Comparison of ENCODE assay signal across 8 cellular contexts in genomic region chr5:80184235-80185023, GRCh38.
DNase-seq lines count a peak whose midpoint lies in the region; ATAC-seq and TF ChIP-seq lines count a peak whose summit lies in the region.

No MANE protein-coding gene starts in this region.

- intact Hi-C loops in PC-9 (cut with micrococcal nuclease; ENCODE audit: unreplicated experiment) (loop anchor here (1.0 kb wide), 1 partner anchor 73 kb away; no protein-coding TSS in a partner anchor), aorta (cut with DNase I) (loop anchor here in 1 of 2 donors (5.0 kb wide), 1 partner anchor 63 kb away; no protein-coding TSS in a partner anchor)

- H2AFZ ChIP-seq in PC-9 = no peak overlapping the region

- POLR2A ChIA-PET in PC-9 (lab: Charles Lee; ENCODE audit: unreplicated experiment) = interaction anchor here (0.6 to 1.7 kb wide), 4 partner anchors 25 to 73 kb away, joined by 3 to 12 read pairs (median 5); partner anchors contain the start of gene SERINC5

- ATAC-seq in stimulated activated naive CD8-positive, alpha-beta T cell treated with anti-CD3 and anti-CD28 coated beads, Interleukin-15, Interleukin-2, amounts not matched to agents 100 U/mL and 50 U/mL, for 24 hours = no peak
- ATAC-seq in GM19463 (IDR thresholded peaks at IDR 0.05; ENCODE audit: unreplicated experiment) = no peak
- ATAC-seq in GM19324 (IDR thresholded peaks at IDR 0.05; ENCODE audit: low FRiP score, unreplicated experiment) = no peak
- ATAC-seq in aorta (ENCODE audit: low FRiP score) = no peak

- H3K4me3 Mint-ChIP-seq in stimulated activated naive CD8-positive, alpha-beta T cell treated with anti-CD3 and anti-CD28 coated beads, Interleukin-15, Interleukin-2, amounts not matched to agents 100 ng/mL and 50 ng/mL, for 24 hours = peak overlapping the region; percentile 62

- H3K36me3 Mint-ChIP-seq in stimulated activated naive CD8-positive, alpha-beta T cell treated with anti-CD3 and anti-CD28 coated beads, Interleukin-15, Interleukin-2, amounts not matched to agents 100 ng/mL and 50 ng/mL, for 24 hours (ENCODE audit: low read depth) = peaks cover 3% of the 10 kb centered on the region

- H4K20me1 ChIP-seq in PC-9 (ENCODE audit: insufficient read depth) = no peaks in the 10 kb centered on the region

- H3K4me1 ChIP-seq in PC-9 (replicated peaks; ENCODE audit: insufficient read depth) = peaks cover 99% of the 10 kb centered on the region
- peaks cover 53% of the 10 kb centered on the region for H3K4me1 ChIP-seq in iPS-20b (ENCODE audit: insufficient read depth, low read length)
- H3K4me1 ChIP-seq in aorta (ENCODE audit: control insufficient read depth in 1 of 2, insufficient read depth in 2 of 2, low read length in 2 of 2) = peaks cover 0 to 5% of the 10 kb centered on the region in 2 donors

- no peak for DNase-seq in stimulated activated naive CD8-positive, alpha-beta T cell treated with anti-CD3 and anti-CD28 coated beads, Interleukin-15, Interleukin-2, amounts not matched to agents 100 U/mL and 50 U/mL, for 24 hours
- DNase-seq in PC-9 (peak; percentile 70 to 83), RKO (ENCODE audit: low spot score) (no peak), aorta (no peak)

- H3K9me3 ChIP-seq in PC-9 (ENCODE audit: insufficient read depth, low read depth) = no peaks in the 10 kb centered on the region
- no peaks in the 10 kb centered on the region for H3K9me3 ChIP-seq in iPS-20b (ENCODE audit: insufficient read depth, low read depth, low read length)
- no peaks in the 10 kb centered on the region for H3K9me3 ChIP-seq in aorta (ENCODE audit: control insufficient read depth, low read length)

- H3K36me3 ChIP-seq in PC-9 (ENCODE audit: low read depth) (no peaks in the 10 kb centered on the region), iPS-20b (ENCODE audit: insufficient read depth, low read depth, low read length) (peaks cover 7% of the 10 kb centered on the region; the same call in 1 of the 2 replicates), aorta (ENCODE audit: control insufficient read depth in 1 of 2, insufficient read depth in 2 of 2, low read length in 1 of 2) (no peaks in the 10 kb centered on the region)

- H3K79me2 ChIP-seq in PC-9 (ENCODE audit: low read depth) = peaks cover 70% of the 10 kb centered on the region

- no peaks in the 10 kb centered on the region for H3K27me3 Mint-ChIP-seq in stimulated activated naive CD8-positive, alpha-beta T cell treated with anti-CD3 and anti-CD28 coated beads, Interleukin-15, Interleukin-2, amounts not matched to agents 100 ng/mL and 50 ng/mL, for 24 hours

- H3K27ac ChIP-seq in PC-9 (peak overlapping the region; percentile 99), iPS-20b (ENCODE audit: low read length) (peak overlapping the region; percentile 90), aorta (ENCODE audit: low read depth in 1 of 2, low read length in 2 of 2) (no peak overlapping the region)

- H3K9me3 Mint-ChIP-seq in stimulated activated naive CD8-positive, alpha-beta T cell treated with anti-CD3 and anti-CD28 coated beads, Interleukin-15, Interleukin-2, amounts not matched to agents 100 ng/mL and 50 ng/mL, for 24 hours = no peaks in the 10 kb centered on the region

- CTCF ChIA-PET in PC-9 (lab: Charles Lee) = interaction anchor here (0.6 kb wide), 1 partner anchor 66 kb away, joined by 3 read pairs; no protein-coding TSS in a partner anchor

- no peaks in the 10 kb centered on the region for H3K9me2 ChIP-seq in PC-9 (ENCODE audit: insufficient read depth)

- H3F3A ChIP-seq in PC-9 (ENCODE audit: insufficient read depth, low read depth) = peaks cover 83% of the 10 kb centered on the region

- BruUV-seq in PC-9 (replicated peaks; lab: Mats Ljungman, UMichigan) = no TSS peak

- H3K27ac Mint-ChIP-seq in stimulated activated naive CD8-positive, alpha-beta T cell treated with anti-CD3 and anti-CD28 coated beads, Interleukin-15, Interleukin-2, amounts not matched to agents 100 ng/mL and 50 ng/mL, for 24 hours = peak overlapping the region; percentile 90

- H3K27me3 ChIP-seq in PC-9 (ENCODE audit: insufficient read depth, low read depth) (no peaks in the 10 kb centered on the region), iPS-20b (ENCODE audit: insufficient read depth, low read length) (no peaks in the 10 kb centered on the region), aorta (ENCODE audit: control insufficient read depth in 1 of 2, insufficient read depth in 2 of 2, low read length in 1 of 2) (no peaks in the 10 kb centered on the region)

- H3K4me2 ChIP-seq in PC-9 = peak overlapping the region; percentile 68

- peak overlapping the region; percentile 71 for H3K9ac ChIP-seq in iPS-20b (ENCODE audit: low read depth, low read length)

- peaks cover 92% of the 10 kb centered on the region for H3K4me1 Mint-ChIP-seq in stimulated activated naive CD8-positive, alpha-beta T cell treated with anti-CD3 and anti-CD28 coated beads, Interleukin-15, Interleukin-2, amounts not matched to agents 100 ng/mL and 50 ng/mL, for 24 hours (ENCODE audit: low read depth)

- H3K4me3 ChIP-seq in PC-9 (peak overlapping the region; percentile 34; the same call in 1 of the 2 replicates), iPS-20b (ENCODE audit: low read length) (peak overlapping the region; percentile 58), aorta (ENCODE audit: low read length in 2 of 2) (no peak overlapping the region)

- no peak for TF ChIP-seq CTCF in PC-9 (conservative IDR thresholded peaks at IDR 0.05)

- 67 to 71% methylated on average over 5 of the region's 5 CpGs for WGBS in aorta, 2 donors

Comparison
In these comparisons a context has a peak if more than half of its experiments do, and no peak if none do; other contexts are left out.
1. DNase-seq: peak in PC-9 (2 of 2); none in stimulated activated naive CD8-positive, alpha-beta T cell treated with anti-CD3 and anti-CD28 coated beads, Interleukin-15, Interleukin-2, amounts not matched to agents 100 U/mL and 50 U/mL, for 24 hours (single experiment), RKO (single experiment) and aorta (0 of 2).
2. H3K27ac ChIP-seq: peak in PC-9 (single experiment) and iPS-20b (single experiment); none in aorta (0 of 2).
3. H3K4me3 ChIP-seq: peak in PC-9 (single experiment) and iPS-20b (single experiment); none in aorta (0 of 2).